Comparison of ENCODE assay signal across 12 cellular contexts in the genomic region with DNA sequence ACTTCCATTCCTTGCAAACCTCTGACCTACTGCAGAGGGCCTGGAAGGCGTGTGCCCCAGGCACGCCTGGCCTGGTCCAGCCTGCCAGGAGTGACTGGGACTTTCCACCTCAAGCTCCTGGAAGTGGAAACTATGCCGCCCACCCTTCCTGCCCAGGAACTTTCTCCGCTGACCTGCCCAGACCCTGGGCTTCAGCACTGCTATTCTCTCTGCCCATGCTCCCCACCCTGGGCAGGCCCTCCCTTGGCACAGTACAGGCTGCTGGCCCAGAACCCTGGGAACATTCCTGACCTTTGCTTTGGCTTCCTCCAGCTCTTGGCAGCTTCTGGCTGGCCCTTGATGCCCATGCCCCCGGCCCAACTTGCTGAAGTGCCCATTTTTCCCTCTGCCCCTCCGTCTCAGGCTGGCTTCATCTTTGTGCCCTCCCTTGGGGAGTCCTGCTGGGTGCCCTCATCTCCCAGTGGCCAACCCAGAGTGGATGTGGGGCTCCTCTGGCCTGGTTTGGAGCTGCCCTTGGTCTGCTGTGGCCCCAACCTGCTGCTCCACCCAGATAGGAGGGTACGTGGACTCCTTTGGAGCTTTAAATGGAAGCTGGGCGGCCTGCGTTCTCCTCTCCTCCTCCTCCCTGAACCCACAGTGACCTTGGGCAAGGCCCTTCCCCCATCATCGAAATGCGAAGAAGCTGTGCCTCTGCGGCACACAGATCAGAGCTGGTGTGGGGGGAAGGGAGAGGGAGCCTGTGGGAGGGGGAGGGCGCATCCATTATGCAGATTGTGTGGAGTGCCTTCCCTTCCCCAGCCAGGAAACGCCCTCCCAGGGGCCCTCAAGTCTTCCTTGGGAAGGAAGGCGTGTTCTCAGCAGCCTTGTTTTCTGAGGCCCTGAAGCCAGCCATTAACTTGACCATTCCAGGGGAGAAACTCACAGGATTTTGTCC. TPM values are rescaled to one million over a fixed set of nuclear protein-coding genes. Genes with fewer than 3 reads are reported as not detected.
DNase-seq lines count a peak whose midpoint lies in the region; ATAC-seq and TF ChIP-seq lines count a peak whose summit lies in the region.
"Had no signal": no experiment of that assay in that cellular context is flagged by ENCODE, and none has a peak within 500 bp of the region (broad histone marks: within the 10 kb centered on the region; RNA-seq: fewer than 3 reads in every experiment).

No MANE protein-coding gene starts in this region.

- in situ Hi-C loops in Panc1 (cut with HindIII; ENCODE audit: low pct_unique_long_range_greater_than_20kb, low sequenced_read_pairs): no loop called here

- peak overlapping the region; percentile 72 for H3K18ac ChIP-seq in mesendoderm (ENCODE audit: low read length)

- H3K27ac Mint-ChIP-seq in activated CD8-positive, alpha-beta T cell treated with anti-CD3 and anti-CD28 coated beads, Interleukin-2, amount 10 ng/mL, durations not matched to agents 7 days and 5 days: no peak overlapping the region
- H3K27ac Mint-ChIP-seq: naive B cell had no signal

- H3K9me3 ChIP-seq in Panc1 (ENCODE audit: control insufficient read depth, insufficient read depth, low read depth, low read length) (no peaks in the 10 kb centered on the region), fibroblast of lung (ENCODE audit: control insufficient read depth, insufficient read depth, low read depth, low read length) (no peaks in the 10 kb centered on the region), thyroid gland (no peaks in the 10 kb centered on the region)

- no peaks in the 10 kb centered on the region for H4K20me1 ChIP-seq in fibroblast of lung (ENCODE audit: control insufficient read depth, extremely low read depth, insufficient read depth, low read length)

- H2BK5ac ChIP-seq in mesendoderm (ENCODE audit: low read length): peak overlapping the region; percentile 92

- POLR2A ChIA-PET in Panc1 (lab: Charles Lee): no interaction called here
- POLR2A ChIA-PET in activated CD8-positive, alpha-beta T cell treated with anti-CD3 and anti-CD28 coated beads, Interleukin-2, amount 10 ng/mL, durations not matched to agents 7 days and 5 days (lab: Charles Lee): no interaction called here

- H3K4me3 Mint-ChIP-seq in activated CD8-positive, alpha-beta T cell treated with anti-CD3 and anti-CD28 coated beads, Interleukin-2, amount 10 ng/mL, durations not matched to agents 7 days and 5 days: no peak overlapping the region
- H3K4me3 Mint-ChIP-seq: naive B cell had no signal

- H3K36me3 ChIP-seq in Panc1 (ENCODE audit: control insufficient read depth, insufficient read depth, low read length) (no peaks in the 10 kb centered on the region), fibroblast of lung (ENCODE audit: control insufficient read depth, insufficient read depth, low read length) (no peaks in the 10 kb centered on the region), mesendoderm (ENCODE audit: control insufficient read depth, insufficient read depth, low read length) (no peaks in the 10 kb centered on the region), thyroid gland (no peaks in the 10 kb centered on the region)

- H2BK120ac ChIP-seq in mesendoderm (ENCODE audit: low read depth, low read length): peak overlapping the region; percentile 40

- DNase-seq in Panc1 (ENCODE audit: low read depth, low spot score): no peak
- peak; percentile 67 to 76 for DNase-seq in fibroblast of lung (ENCODE audit: low read depth in 2 of 2)
- peak; percentile 99 for DNase-seq in mesendoderm
- peak in 1 of 2 donors; percentile 47 for DNase-seq in thyroid gland
- DNase-seq in activated CD8-positive, alpha-beta T cell treated with anti-CD3 and anti-CD28 coated beads, Interleukin-2, amount 10 ng/mL, durations not matched to agents 7 days and 5 days: no peak
- DNase-seq in NCI-H446 treated with DMSO at 0.1 percent for 48 hours (lab: John Stamatoyannopoulos, UW): no peak
- DNase-seq: naive B cell; NCI-H1092 treated with DMSO at 0.1 percent for 48 hours; stimulated activated naive CD8-positive, alpha-beta T cell treated with anti-CD3 and anti-CD28 coated beads, Interleukin-15, Interleukin-2, amounts not matched to agents 100 U/mL and 50 U/mL, for 24 hours; T1000 had no signal

- H4K8ac ChIP-seq in mesendoderm (ENCODE audit: low read depth, low read length): no peak overlapping the region

- no peak overlapping the region for H4K5ac ChIP-seq in mesendoderm (ENCODE audit: low read length)

- H3K79me2 ChIP-seq in fibroblast of lung (ENCODE audit: control insufficient read depth, insufficient read depth, low read length): no peaks in the 10 kb centered on the region
- H3K79me2 ChIP-seq in mesendoderm (ENCODE audit: control insufficient read depth, insufficient read depth, low read length): no peaks in the 10 kb centered on the region

- H3K9ac ChIP-seq in fibroblast of lung (ENCODE audit: insufficient read depth, low read length) (no peak overlapping the region), mesendoderm (ENCODE audit: low read length) (peak overlapping the region; percentile 40)

- H3K23ac ChIP-seq in mesendoderm (ENCODE audit: low read length): peak overlapping the region; percentile 70

- peak overlapping the region; percentile 25; the same call in 1 of the 2 replicates for H3K27ac ChIP-seq in Panc1 (ENCODE audit: low read length)
- H3K27ac ChIP-seq in fibroblast of lung (ENCODE audit: insufficient read depth, low read length): no peak overlapping the region
- peak overlapping the region; percentile 46 for H3K27ac ChIP-seq in mesendoderm (ENCODE audit: low read depth, low read length)
- peak overlapping the region; percentile 61 to 85 (median 83) for H3K27ac ChIP-seq in thyroid gland

- H3K4me2 ChIP-seq in fibroblast of lung (ENCODE audit: extremely low read depth, insufficient read depth, low read length) (no peak overlapping the region), mesendoderm (ENCODE audit: low read length) (no peak overlapping the region)

- CTCF ChIA-PET in Panc1 (lab: Charles Lee): interaction anchor here (0.5 to 0.6 kb wide), 3 partner anchors 15 to 111 kb away, joined by 4 to 9 read pairs (median 5); no protein-coding TSS in a partner anchor
- CTCF ChIA-PET in activated CD8-positive, alpha-beta T cell treated with anti-CD3 and anti-CD28 coated beads, Interleukin-2, amount 10 ng/mL, durations not matched to agents 7 days and 5 days (lab: Charles Lee): interaction anchor here (0.9 to 1.3 kb wide), 2 partner anchors 13 to 14 kb away, joined by 3 to 4 read pairs; partner anchors contain the start of gene ADIRF

- peak overlapping the region; percentile 20 for H2AFZ ChIP-seq in fibroblast of lung (ENCODE audit: low read length)

- H3K4ac ChIP-seq in mesendoderm (ENCODE audit: low read depth, low read length): peak overlapping the region; percentile 90

- H3K36me3 Mint-ChIP-seq in activated CD8-positive, alpha-beta T cell treated with anti-CD3 and anti-CD28 coated beads, Interleukin-2, amount 10 ng/mL, durations not matched to agents 7 days and 5 days (ENCODE audit: low read depth): peaks cover 2% of the 10 kb centered on the region

- no TSS peak for BruUV-seq in Panc1 (replicated peaks; lab: Mats Ljungman, UMichigan)

- intact Hi-C loops in Panc1 (cut with micrococcal nuclease; ENCODE audit: unreplicated experiment) (no loop called here), thyroid gland (cut with DNase I) (no loop called here)

- peak overlapping the region; percentile 79 for H2AK5ac ChIP-seq in mesendoderm (ENCODE audit: low read length)

- H3K4me3 ChIP-seq in Panc1 (ENCODE audit: low read depth in 2 of 2, low read length in 2 of 2): no peak overlapping the region
- no peak overlapping the region for H3K4me3 ChIP-seq in fibroblast of lung (replicated peaks in 1 of 4; ENCODE audit: control extremely low read depth in 1 of 4, insufficient read depth in 1 of 4, low read depth in 3 of 4, low read length in 4 of 4)
- no peak overlapping the region for H3K4me3 ChIP-seq in mesendoderm (ENCODE audit: low read length)
- no peak overlapping the region for H3K4me3 ChIP-seq in thyroid gland (replicated peaks in 1 of 3)

- ATAC-seq in Panc1 (peak; percentile 18), HG03442 (IDR thresholded peaks at IDR 0.05; ENCODE audit: unreplicated experiment) (no peak), HG02610 (IDR thresholded peaks at IDR 0.05; ENCODE audit: unreplicated experiment) (no peak)
- no peak for ATAC-seq in activated CD8-positive, alpha-beta T cell treated with anti-CD3 and anti-CD28 coated beads, Interleukin-2, amount 10 ng/mL, durations not matched to agents 7 days and 5 days
- ATAC-seq: stimulated activated naive CD8-positive, alpha-beta T cell treated with anti-CD3 and anti-CD28 coated beads, Interleukin-15, Interleukin-2, amounts not matched to agents 100 U/mL and 50 U/mL, for 24 hours had no signal

- peaks cover 11% of the 10 kb centered on the region for H3K9me3 Mint-ChIP-seq in activated CD8-positive, alpha-beta T cell treated with anti-CD3 and anti-CD28 coated beads, Interleukin-2, amount 10 ng/mL, durations not matched to agents 7 days and 5 days (ENCODE audit: insufficient read depth)

- peaks cover 5% of the 10 kb centered on the region for H3K4me1 Mint-ChIP-seq in activated CD8-positive, alpha-beta T cell treated with anti-CD3 and anti-CD28 coated beads, Interleukin-2, amount 10 ng/mL, durations not matched to agents 7 days and 5 days (ENCODE audit: low read depth)
- H3K4me1 Mint-ChIP-seq: naive B cell had no signal

- no peak for TF ChIP-seq CTCF in Panc1 (IDR thresholded peaks at IDR 0.05)
- TF ChIP-seq CTCF in fibroblast of lung (conservative IDR thresholded peaks at IDR 0.05 in 1 of 2, IDR thresholded peaks at IDR 0.05 in 1 of 2; ENCODE audit: low read depth in 1 of 2, low read length in 2 of 2): no peak
- TF ChIP-seq CTCF in thyroid gland (IDR thresholded peaks at IDR 0.05): no peak

- H3K27me3 ChIP-seq in Panc1 (ENCODE audit: control insufficient read depth, insufficient read depth, low read length) (no peaks in the 10 kb centered on the region), fibroblast of lung (ENCODE audit: control insufficient read depth, insufficient read depth, low read length) (no peaks in the 10 kb centered on the region), mesendoderm (ENCODE audit: insufficient read depth, low read length, poor library complexity) (no peaks in the 10 kb centered on the region), thyroid gland (no peaks in the 10 kb centered on the region)

- H3K56ac ChIP-seq in mesendoderm (ENCODE audit: low read length): peak overlapping the region; percentile 85

- no peaks in the 10 kb centered on the region for H3K79me1 ChIP-seq in mesendoderm (ENCODE audit: low read length)

- no CpG with 5 or more reads among the region's 15 CpGs for WGBS in mesendoderm (ENCODE audit: extremely low coverage, insufficient coverage, low lambda C conversion rate)
- WGBS in thyroid gland, 2 donors: 58 to 67% methylated on average over 7 to 15 of the region's 15 CpGs

- no peak overlapping the region for H2BK15ac ChIP-seq in mesendoderm (replicated peaks; ENCODE audit: low read depth)

- H3K4me1 ChIP-seq in Panc1 (ENCODE audit: control insufficient read depth, insufficient read depth, low read length) (peaks cover 43% of the 10 kb centered on the region), fibroblast of lung (ENCODE audit: control insufficient read depth, extremely low read depth, insufficient read depth, low read length) (peaks cover 6% of the 10 kb centered on the region), mesendoderm (ENCODE audit: control insufficient read depth, low read depth, low read length) (peaks cover 29% of the 10 kb centered on the region), thyroid gland (peaks cover 7 to 42% of the 10 kb centered on the region in 2 donors)

- TF ChIP-seq POLR2A in thyroid gland (IDR thresholded peaks at IDR 0.05): no peak

- no peaks in the 10 kb centered on the region for H3K27me3 Mint-ChIP-seq in activated CD8-positive, alpha-beta T cell treated with anti-CD3 and anti-CD28 coated beads, Interleukin-2, amount 10 ng/mL, durations not matched to agents 7 days and 5 days (ENCODE audit: low read depth)

RNA-seq across cellular contexts. Expression of gene MMRN2, which starts 3.4 kb away (rescaled TPM):
- total RNA-seq in Panc1 (2021; ENCODE audit: unreplicated experiment): 1.0 TPM
- polyA plus RNA-seq in Panc1 (2012; ENCODE audit: insufficient read length): 1.1 TPM
- 0.77 and 2.1 TPM in 2 replicates for total RNA-seq in fibroblast of lung
- polyA plus RNA-seq in fibroblast of lung: 1.5 and 2.2 TPM in 2 replicates
- 1.0 and 1.3 TPM in 2 replicates for polyA plus RNA-seq in fibroblast of lung (2012)
- 3.2 TPM in 1 of 2 replicates, not detected in the other for polyA minus RNA-seq in fibroblast of lung (ENCODE audit: low replicate concordance)
- polyA plus RNA-seq in mesendoderm (2013, experiment 1 of 2): 0.46 TPM
- 0.29 TPM for polyA plus RNA-seq in mesendoderm (2013, experiment 2 of 2)
- 10 to 100 TPM; 23.0 to 45.1 (median 28.4) TPM for total RNA-seq in thyroid gland
- total RNA-seq in activated CD8-positive, alpha-beta T cell treated with anti-CD3 and anti-CD28 coated beads, Interleukin-2, amount 10 ng/mL, durations not matched to agents 7 days and 5 days: not detected

RNA-seq across cellular contexts. Expression of gene SNCG, which starts 4.4 kb away (rescaled TPM):
- total RNA-seq in Panc1 (2021; ENCODE audit: unreplicated experiment) (5.2 TPM), fibroblast of lung (8.7 and 21.3 TPM in 2 replicates), thyroid gland (10 to 100 TPM; 11.5 to 40.2 (median 23.1) TPM)
- 10.0 TPM for polyA plus RNA-seq in Panc1 (2012; ENCODE audit: insufficient read length)
- 34.4 and 47.4 TPM in 2 replicates for polyA plus RNA-seq in fibroblast of lung
- 39.0 and 53.0 TPM in 2 replicates for polyA plus RNA-seq in fibroblast of lung (2012)
- polyA minus RNA-seq in fibroblast of lung (ENCODE audit: low replicate concordance): 3.5 and 11.5 TPM in 2 replicates
- 2.8 TPM for polyA plus RNA-seq in mesendoderm (2013, experiment 1 of 2)
- polyA plus RNA-seq in mesendoderm (2013, experiment 2 of 2): 3.3 TPM
- total RNA-seq in activated CD8-positive, alpha-beta T cell treated with anti-CD3 and anti-CD28 coated beads, Interleukin-2, amount 10 ng/mL, durations not matched to agents 7 days and 5 days: not detected

RNA-seq across cellular contexts. Expression of gene ADIRF, which starts 14.3 kb away (rescaled TPM):
- total RNA-seq in Panc1 (2021; ENCODE audit: unreplicated experiment) (14.8 TPM), fibroblast of lung (119 and 142 TPM in 2 replicates), thyroid gland (100 to 1,000 TPM in 3 of 4 donors, 10 to 100 TPM in 1; 66.6 to 208 (median 104) TPM)
- polyA plus RNA-seq in Panc1 (2012; ENCODE audit: insufficient read length): 26.4 TPM
- 39.4 and 172 TPM in 2 replicates for polyA plus RNA-seq in fibroblast of lung
- polyA plus RNA-seq in fibroblast of lung (2012): 116 and 410 TPM in 2 replicates
- 10.4 and 22.0 TPM in 2 replicates for polyA minus RNA-seq in fibroblast of lung (ENCODE audit: low replicate concordance)
- 0.06 TPM for polyA plus RNA-seq in mesendoderm (2013, experiment 1 of 2)
- polyA plus RNA-seq in mesendoderm (2013, experiment 2 of 2): 0.17 TPM
- total RNA-seq in activated CD8-positive, alpha-beta T cell treated with anti-CD3 and anti-CD28 coated beads, Interleukin-2, amount 10 ng/mL, durations not matched to agents 7 days and 5 days: not detected

Comparison
In these comparisons a context has a peak if more than half of its experiments do, and no peak if none do; other contexts are left out.
1. DNase-seq: peak in fibroblast of lung (2 of 2) and mesendoderm (single experiment); none in Panc1 (single experiment), activated CD8-positive, alpha-beta T cell treated with anti-CD3 and anti-CD28 coated beads, Interleukin-2, amount 10 ng/mL, durations not matched to agents 7 days and 5 days (single experiment) and NCI-H446 treated with DMSO at 0.1 percent for 48 hours (single experiment).
2. RNA of gene ADIRF, which starts 14.3 kb away (total RNA-seq): 119 to 142 TPM in fibroblast of lung, 66.6 to 208 TPM in thyroid gland and 14.8 TPM in Panc1 (single experiment); not detected in activated CD8-positive, alpha-beta T cell treated with anti-CD3 and anti-CD28 coated beads, Interleukin-2, amount 10 ng/mL, durations not matched to agents 7 days and 5 days; every median in the first group is over 10 times any median in the second.